Comparison of ENCODE assay signal across 11 cellular contexts in the genomic region with DNA sequence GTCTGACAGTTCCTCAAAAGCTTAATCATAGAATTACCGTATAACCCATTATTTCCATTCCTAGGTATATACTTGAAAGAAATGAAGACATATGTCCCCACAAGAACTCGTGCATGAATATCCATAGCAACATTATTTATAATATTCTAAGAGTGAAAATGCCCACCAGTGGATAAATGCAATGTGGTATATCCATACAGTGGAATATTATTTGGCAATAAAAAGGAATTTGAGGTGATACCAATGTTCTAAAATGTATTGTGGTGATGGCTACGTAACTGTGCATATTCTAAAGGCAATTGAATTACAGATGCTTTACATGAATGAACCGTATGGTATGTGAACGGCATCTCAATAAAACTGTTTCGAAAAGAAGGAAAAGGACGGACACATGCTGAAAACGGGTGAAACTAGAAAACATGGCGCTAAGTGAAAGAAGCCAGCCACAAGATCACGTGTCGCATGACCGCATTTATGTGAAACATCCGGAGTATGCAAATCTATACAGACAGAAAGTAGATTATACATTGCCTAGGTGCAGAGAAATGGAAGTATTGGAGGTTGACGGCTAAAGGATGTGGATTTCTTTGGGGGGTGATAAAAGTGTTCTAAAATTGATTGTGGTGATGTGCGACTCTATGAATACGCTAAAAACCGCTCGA. TPM values are rescaled to one million over a fixed set of nuclear protein-coding genes. Genes with fewer than 3 reads are reported as not detected.
"Had no signal": no experiment of that assay in that cellular context is flagged by ENCODE, and none has a peak within 500 bp of the region (broad histone marks: within the 10 kb centered on the region; RNA-seq: fewer than 3 reads in every experiment).

No MANE protein-coding gene starts in this region.

RNA-seq across cellular contexts. Expression of a gene that starts 16.0 kb away (rescaled TPM):
- total RNA-seq: stomach, subcutaneous adipose tissue, suprapubic skin, temporal lobe, thoracic aorta, thyroid gland, transverse colon, upper lobe of right lung, ureter, urinary bladder, vagina had no signal
- polyA plus RNA-seq: stomach, urinary bladder had no signal
